In the genomic region with DNA sequence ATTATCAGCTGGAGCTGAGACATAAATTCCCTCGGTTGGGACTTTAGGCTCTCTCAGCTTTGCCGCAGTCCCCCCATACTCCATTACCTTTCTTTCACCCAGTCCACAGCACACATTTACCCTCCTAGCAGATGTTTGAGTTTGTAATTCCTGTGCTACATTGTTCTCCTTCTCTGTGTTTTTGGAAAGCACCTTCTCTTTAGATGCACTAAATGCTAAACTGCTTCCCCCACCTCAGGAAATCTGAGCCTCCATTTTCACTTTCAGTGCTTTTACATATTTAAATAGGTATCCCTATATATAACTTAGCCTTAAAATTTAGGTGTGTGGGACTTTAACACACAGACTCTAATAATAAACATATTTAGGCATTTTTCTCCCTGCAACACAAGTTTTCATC, we compare ENCODE assay signal across 17 cellular contexts.
DNase-seq lines count a peak whose midpoint lies in the region; ATAC-seq and TF ChIP-seq lines count a peak whose summit lies in the region.
"Had no signal": no experiment of that assay in that cellular context is flagged by ENCODE, and none has a peak within 500 bp of the region (broad histone marks: within the 10 kb centered on the region; RNA-seq: fewer than 3 reads in every experiment).

No MANE protein-coding gene starts in this region.

- no peaks in the 10 kb centered on the region for H3K27me3 Mint-ChIP-seq in mesothelial cell of epicardium (ENCODE audit: low read depth)
- H3K27me3 Mint-ChIP-seq in progenitor cell of endocrine pancreas, result no peaks in the 10 kb centered on the region
- H3K27me3 Mint-ChIP-seq: CD4-positive, alpha-beta memory T cell; T-cell had no signal

- H3K79me2 ChIP-seq in KMS-11 (ENCODE audit: insufficient read depth, low read depth), result no peaks in the 10 kb centered on the region

- no peak for TF ChIP-seq POLR2A in breast epithelium (IDR thresholded peaks at IDR 0.05)

- H3K36me3 ChIP-seq in KMS-11 (ENCODE audit: insufficient read depth) (no peaks in the 10 kb centered on the region), breast epithelium (no peaks in the 10 kb centered on the region)
- H3K36me3 ChIP-seq: BE2C had no signal

- H3K36me3 Mint-ChIP-seq in mesothelial cell of epicardium, result no peaks in the 10 kb centered on the region
- H3K36me3 Mint-ChIP-seq in progenitor cell of endocrine pancreas (ENCODE audit: insufficient read depth), result no peaks in the 10 kb centered on the region
- H3K36me3 Mint-ChIP-seq: CD4-positive, alpha-beta memory T cell; T-cell had no signal

- H3K27me3 ChIP-seq in KMS-11 (ENCODE audit: insufficient read depth, low read depth) (peaks cover 52% of the 10 kb centered on the region), breast epithelium (no peaks in the 10 kb centered on the region)
- H3K27me3 ChIP-seq: BE2C had no signal

- peak overlapping the region; percentile 22 for H3K4me2 ChIP-seq in KMS-11

- in situ Hi-C loops in GM13977 (cut with MboI; ENCODE audit: low pct_unique_long_range_greater_than_20kb, low sequenced_read_pairs, unreplicated experiment), result no loop called here

- H3K27ac ChIP-seq in KMS-11 (no peak overlapping the region), breast epithelium (no peak overlapping the region)
- H3K27ac ChIP-seq: SK-N-MC had no signal

- H2AFZ ChIP-seq in KMS-11 (ENCODE audit: low read depth), result no peak overlapping the region

- H3K9me3 Mint-ChIP-seq in mesothelial cell of epicardium (no peaks in the 10 kb centered on the region), progenitor cell of endocrine pancreas (ENCODE audit: low read depth) (no peaks in the 10 kb centered on the region)

- intact Hi-C loops in breast epithelium (cut with DNase I; ENCODE audit: low total_unique reads), result no loop called here

- no peaks in the 10 kb centered on the region for H3K9me3 ChIP-seq in breast epithelium
- H3K9me3 ChIP-seq: BE2C had no signal

- H3K9ac ChIP-seq in KMS-11, result no peak overlapping the region

- peaks cover 40% of the 10 kb centered on the region for H3K4me1 ChIP-seq in KMS-11 (ENCODE audit: low read depth, poor library complexity, severe bottlenecking)
- H3K4me1 ChIP-seq in breast epithelium, result no peaks in the 10 kb centered on the region
- H3K4me1 ChIP-seq: BE2C had no signal

- peaks cover 4% of the 10 kb centered on the region; the same call in 1 of the 2 replicates for H4K20me1 ChIP-seq in KMS-11 (ENCODE audit: insufficient read depth)

- H3K4me3 Mint-ChIP-seq in mesothelial cell of epicardium (no peak overlapping the region), progenitor cell of endocrine pancreas (ENCODE audit: low read depth) (no peak overlapping the region)
- H3K4me3 Mint-ChIP-seq: CD4-positive, alpha-beta memory T cell; T-cell had no signal

- H3K4me1 Mint-ChIP-seq in mesothelial cell of epicardium, result peaks cover 56% of the 10 kb centered on the region
- peaks cover 2% of the 10 kb centered on the region for H3K4me1 Mint-ChIP-seq in progenitor cell of endocrine pancreas (ENCODE audit: low read depth)
- H3K4me1 Mint-ChIP-seq: CD4-positive, alpha-beta memory T cell; T-cell had no signal

- no peak for TF ChIP-seq CTCF in KMS-11 (conservative IDR thresholded peaks at IDR 0.05; ENCODE audit: low read depth, low read length)
- TF ChIP-seq CTCF in mesothelial cell of epicardium (IDR thresholded peaks at IDR 0.05; ENCODE audit: unreplicated experiment), result no peak
- TF ChIP-seq CTCF in breast epithelium (IDR thresholded peaks at IDR 0.05), result no peak
- TF ChIP-seq CTCF in progenitor cell of endocrine pancreas (IDR thresholded peaks at IDR 0.05; ENCODE audit: unreplicated experiment), result no peak
- TF ChIP-seq CTCF in GM13977 (IDR thresholded peaks at IDR 0.05; ENCODE audit: extremely low read depth, insufficient read depth, missing control alignments), result no peak

- ATAC-seq in GM18907 (IDR thresholded peaks at IDR 0.05; ENCODE audit: unreplicated experiment) (peak; percentile 63), HG02852 (IDR thresholded peaks at IDR 0.05; ENCODE audit: unreplicated experiment) (peak; percentile 77)
- ATAC-seq: T-cell had no signal

- H3K4me3 ChIP-seq in KMS-11 (IDR thresholded peaks at IDR 0.05; ENCODE audit: insufficient read depth, low read depth, low read length) (no peak overlapping the region), breast epithelium (no peak overlapping the region)

- peak overlapping the region; percentile 89 for H3K27ac Mint-ChIP-seq in mesothelial cell of epicardium
- no peak overlapping the region for H3K27ac Mint-ChIP-seq in progenitor cell of endocrine pancreas
- H3K27ac Mint-ChIP-seq: CD4-positive, alpha-beta memory T cell; T-cell had no signal

- DNase-seq in mesothelial cell of epicardium (ENCODE audit: low spot score in 2 of 2, unreplicated experiment in 2 of 2) (no peak), breast epithelium (ENCODE audit: low spot score in 2 of 2) (no peak), progenitor cell of endocrine pancreas (ENCODE audit: low spot score, unreplicated experiment) (no peak), COR-L47 (lab: John Stamatoyannopoulos, UW) (no peak), GM13977 (ENCODE audit: low spot score) (no peak)
- DNase-seq: BE2C; CD4-positive, alpha-beta memory T cell; DMS79 treated with DMSO at 0.1 percent for 48 hours; MV-4-11; NCI-H1436; NCI-H2081 treated with DMSO at 0.1 percent for 48 hours; NCI-H526 treated with DMSO at 0.1 percent for 48 hours; T-cell had no signal
